Comparison of ENCODE assay signal across 8 cellular contexts in genomic region chr3:11719406-11720219, GRCh38.
DNase-seq lines count a peak whose midpoint lies in the region; ATAC-seq and TF ChIP-seq lines count a peak whose summit lies in the region.

No MANE protein-coding gene starts in this region.

- H3K4me3 ChIP-seq in coronary artery = peak overlapping the region; percentile 85

- H3K9me3 Mint-ChIP-seq in activated CD4-positive, alpha-beta T cell treated with anti-CD3 and anti-CD28 coated beads, Interleukin-2, amount 10 ng/mL, durations not matched to agents 7 days and 5 days = no peaks in the 10 kb centered on the region

- ATAC-seq in GM18498 (IDR thresholded peaks at IDR 0.05; ENCODE audit: unreplicated experiment) (peak; percentile 69), HG02763 (IDR thresholded peaks at IDR 0.05; ENCODE audit: unreplicated experiment) (peak; percentile 68)

- TF ChIP-seq CTCF in coronary artery (IDR thresholded peaks at IDR 0.05) = no peak

- H3K27ac Mint-ChIP-seq in activated CD4-positive, alpha-beta T cell treated with anti-CD3 and anti-CD28 coated beads, Interleukin-2, amount 10 ng/mL, durations not matched to agents 7 days and 5 days = no peak overlapping the region

- peaks cover 3% of the 10 kb centered on the region for H3K36me3 Mint-ChIP-seq in activated CD4-positive, alpha-beta T cell treated with anti-CD3 and anti-CD28 coated beads, Interleukin-2, amount 10 ng/mL, durations not matched to agents 7 days and 5 days (ENCODE audit: low read depth)

- CTCF ChIA-PET in activated CD4-positive, alpha-beta T cell treated with anti-CD3 and anti-CD28 coated beads, Interleukin-2, amount 10 ng/mL, durations not matched to agents 7 days and 5 days (lab: Charles Lee) = no interaction called here

- peaks cover 29% of the 10 kb centered on the region for H3K4me1 Mint-ChIP-seq in activated CD4-positive, alpha-beta T cell treated with anti-CD3 and anti-CD28 coated beads, Interleukin-2, amount 10 ng/mL, durations not matched to agents 7 days and 5 days

- POLR2A ChIA-PET in activated CD4-positive, alpha-beta T cell treated with anti-CD3 and anti-CD28 coated beads, Interleukin-2, amount 10 ng/mL, durations not matched to agents 7 days and 5 days (lab: Charles Lee) = no interaction called here

- peaks cover 16% of the 10 kb centered on the region for H3K27me3 Mint-ChIP-seq in activated CD4-positive, alpha-beta T cell treated with anti-CD3 and anti-CD28 coated beads, Interleukin-2, amount 10 ng/mL, durations not matched to agents 7 days and 5 days

- peak overlapping the region; percentile 93 to 97 for H3K27ac ChIP-seq in coronary artery

- DNase-seq in NCI-H2029 (lab: John Stamatoyannopoulos, UW) (peak; percentile 92), coronary artery (ENCODE audit: low spot score) (peak; percentile 83), left kidney (ENCODE audit: low read depth, low spot score) (peak; percentile 95), OCI-M2 (lab: John Stamatoyannopoulos, UW; ENCODE audit: unreplicated experiment) (no peak)
- DNase-seq in activated CD4-positive, alpha-beta T cell treated with anti-CD3 and anti-CD28 coated beads, Interleukin-2, amount 10 ng/mL, durations not matched to agents 7 days and 5 days = peak; percentile 62
- peak; percentile 64 for DNase-seq in stimulated activated CD4-positive, alpha-beta T cell treated with anti-CD3 and anti-CD28 coated beads, Interleukin-1b, Interleukin-23, amount 100 ng/mL, for 48 hours

- H3K4me3 Mint-ChIP-seq in activated CD4-positive, alpha-beta T cell treated with anti-CD3 and anti-CD28 coated beads, Interleukin-2, amount 10 ng/mL, durations not matched to agents 7 days and 5 days = peak overlapping the region; percentile 88
